In the genomic region with DNA sequence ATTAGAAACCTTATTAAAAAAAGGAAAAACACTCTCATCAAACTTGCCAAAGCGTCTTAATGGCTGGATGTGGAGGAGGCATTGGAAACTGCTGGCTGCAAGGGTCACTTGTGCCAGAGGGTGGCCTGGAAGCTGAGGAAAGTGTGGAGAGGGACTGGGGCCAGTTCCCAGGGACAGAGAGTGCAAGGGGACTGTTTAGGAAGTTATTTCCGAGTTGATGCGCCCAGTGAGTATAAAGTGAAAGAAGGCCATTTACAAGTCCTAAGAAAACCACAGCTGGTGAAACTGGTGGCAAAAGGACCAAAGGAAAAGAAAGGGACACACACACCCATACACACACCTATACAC, we compare ENCODE assay signal across 1 cellular context.
TF ChIP-seq lines count a peak whose summit lies in the region.

No MANE protein-coding gene starts in this region.

TF ChIP-seq in HepG2, 621 proteins besides CTCF, POLR2A, EP300 and RAD21:
- TF ChIP-seq HNRNPL (IDR thresholded peaks at IDR 0.05; ENCODE audit: low read depth, low read length) (no peak), HNRNPLL (IDR thresholded peaks at IDR 0.05; ENCODE audit: low read depth, low read length, poor library complexity, severe bottlenecking) (no peak), HMG20B (CRISPR knock-in tag; conservative IDR thresholded peaks at IDR 0.05) (no peak), CREM (IDR thresholded peaks at IDR 0.05) (no peak), CREM (CRISPR knock-in tag; IDR thresholded peaks at IDR 0.05) (no peak), ZNF432 (CRISPR knock-in tag; IDR thresholded peaks at IDR 0.05; ENCODE audit: borderline replicate concordance) (no peak), MED13 (CRISPR knock-in tag; IDR thresholded peaks at IDR 0.05) (no peak), FOXP1 (IDR thresholded peaks at IDR 0.05) (no peak), FOXP1 (CRISPR knock-in tag; IDR thresholded peaks at IDR 0.05) (no peak), MTF2 (CRISPR knock-in tag; IDR thresholded peaks at IDR 0.05; ENCODE audit: borderline replicate concordance) (no peak), GATAD1 (CRISPR knock-in tag; IDR thresholded peaks at IDR 0.05) (no peak), SP5 (CRISPR knock-in tag; IDR thresholded peaks at IDR 0.05; ENCODE audit: borderline replicate concordance, low read depth) (no peak), ZNF724P (CRISPR knock-in tag; IDR thresholded peaks at IDR 0.05; ENCODE audit: borderline replicate concordance) (no peak), SP2 (CRISPR knock-in tag; IDR thresholded peaks at IDR 0.05) (no peak), ZNF772 (CRISPR knock-in tag; IDR thresholded peaks at IDR 0.05) (no peak), ZNF562 (CRISPR knock-in tag; IDR thresholded peaks at IDR 0.05; ENCODE audit: borderline replicate concordance) (no peak)
- TF ChIP-seq, protein P1, sequence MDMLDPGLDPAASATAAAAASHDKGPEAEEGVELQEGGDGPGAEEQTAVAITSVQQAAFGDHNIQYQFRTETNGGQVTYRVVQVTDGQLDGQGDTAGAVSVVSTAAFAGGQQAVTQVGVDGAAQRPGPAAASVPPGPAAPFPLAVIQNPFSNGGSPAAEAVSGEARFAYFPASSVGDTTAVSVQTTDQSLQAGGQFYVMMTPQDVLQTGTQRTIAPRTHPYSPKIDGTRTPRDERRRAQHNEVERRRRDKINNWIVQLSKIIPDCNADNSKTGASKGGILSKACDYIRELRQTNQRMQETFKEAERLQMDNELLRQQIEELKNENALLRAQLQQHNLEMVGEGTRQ (IDR thresholded peaks at IDR 0.05; ENCODE audit: low read depth, low read length) = no peak
- TF ChIP-seq, protein P1 (CRISPR knock-in tag; IDR thresholded peaks at IDR 0.05; ENCODE audit: borderline replicate concordance) = no peak
- TF ChIP-seq, protein P2, sequence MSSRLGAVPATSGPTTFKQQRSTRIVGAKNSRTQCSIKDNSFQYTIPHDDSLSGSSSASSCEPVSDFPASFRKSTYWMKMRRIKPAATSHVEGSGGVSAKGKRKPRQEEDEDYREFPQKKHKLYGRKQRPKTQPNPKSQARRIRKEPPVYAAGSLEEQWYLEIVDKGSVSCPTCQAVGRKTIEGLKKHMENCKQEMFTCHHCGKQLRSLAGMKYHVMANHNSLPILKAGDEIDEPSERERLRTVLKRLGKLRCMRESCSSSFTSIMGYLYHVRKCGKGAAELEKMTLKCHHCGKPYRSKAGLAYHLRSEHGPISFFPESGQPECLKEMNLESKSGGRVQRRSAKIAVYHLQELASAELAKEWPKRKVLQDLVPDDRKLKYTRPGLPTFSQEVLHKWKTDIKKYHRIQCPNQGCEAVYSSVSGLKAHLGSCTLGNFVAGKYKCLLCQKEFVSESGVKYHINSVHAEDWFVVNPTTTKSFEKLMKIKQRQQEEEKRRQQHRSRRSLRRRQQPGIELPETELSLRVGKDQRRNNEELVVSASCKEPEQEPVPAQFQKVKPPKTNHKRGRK (CRISPR knock-in tag; IDR thresholded peaks at IDR 0.05) = no peak
- TF ChIP-seq, protein P3, sequence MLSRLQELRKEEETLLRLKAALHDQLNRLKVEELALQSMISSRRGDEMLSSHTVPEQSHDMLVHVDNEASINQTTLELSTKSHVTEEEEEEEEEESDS (CRISPR knock-in tag; IDR thresholded peaks at IDR 0.05; ENCODE audit: borderline replicate concordance) = no peak
- TF ChIP-seq, protein P4, sequence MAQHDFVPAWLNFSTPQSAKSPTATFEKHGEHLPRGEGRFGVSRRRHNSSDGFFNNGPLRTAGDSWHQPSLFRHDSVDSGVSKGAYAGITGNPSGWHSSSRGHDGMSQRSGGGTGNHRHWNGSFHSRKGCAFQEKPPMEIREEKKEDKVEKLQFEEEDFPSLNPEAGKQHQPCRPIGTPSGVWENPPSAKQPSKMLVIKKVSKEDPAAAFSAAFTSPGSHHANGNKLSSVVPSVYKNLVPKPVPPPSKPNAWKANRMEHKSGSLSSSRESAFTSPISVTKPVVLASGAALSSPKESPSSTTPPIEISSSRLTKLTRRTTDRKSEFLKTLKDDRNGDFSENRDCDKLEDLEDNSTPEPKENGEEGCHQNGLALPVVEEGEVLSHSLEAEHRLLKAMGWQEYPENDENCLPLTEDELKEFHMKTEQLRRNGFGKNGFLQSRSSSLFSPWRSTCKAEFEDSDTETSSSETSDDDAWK (CRISPR knock-in tag; IDR thresholded peaks at IDR 0.05) = no peak
